Comparison of ENCODE assay signal across 12 cellular contexts in genomic region chr2:162242586-162243304, GRCh38. TPM values are rescaled to one million over a fixed set of nuclear protein-coding genes. Genes with fewer than 3 reads are reported as not detected.
DNase-seq lines count a peak whose midpoint lies in the region; ATAC-seq and TF ChIP-seq lines count a peak whose summit lies in the region.
"Had no signal": no experiment of that assay in that cellular context is flagged by ENCODE, and none has a peak within 500 bp of the region (broad histone marks: within the 10 kb centered on the region; RNA-seq: fewer than 3 reads in every experiment).

No MANE protein-coding gene starts in this region.

- DNase-seq in AG10803 (ENCODE audit: low read depth) (peak; percentile 94), NCI-H69 (lab: John Stamatoyannopoulos, UW) (peak; percentile 25), esophagus muscularis mucosa (ENCODE audit: extremely low spot score) (no peak), trophoblast cell (peak in 1 of 2 donors; percentile 79), thyroid gland (no peak), RWPE1 (ENCODE audit: low spot score) (no peak)
- DNase-seq in activated CD4-positive, CD25-positive, alpha-beta regulatory T cell (lab: John Stamatoyannopoulos, UW), result no peak
- DNase-seq: activated gamma-delta T cell; CD4-positive, alpha-beta memory T cell; posterior cingulate gyrus had no signal

- no peak for TF ChIP-seq POLR2A in esophagus muscularis mucosa (IDR thresholded peaks at IDR 0.05; ENCODE audit: low read depth)
- TF ChIP-seq POLR2A in thyroid gland (IDR thresholded peaks at IDR 0.05), result no peak

- no peak overlapping the region for H3K18ac ChIP-seq in trophoblast cell (ENCODE audit: low read length)

- H3K4me1 ChIP-seq in esophagus muscularis mucosa (peaks cover 15 to 51% (median 37%) of the 10 kb centered on the region in 4 donors), trophoblast cell (ENCODE audit: control insufficient read depth in 1 of 2, insufficient read depth in 2 of 2, low read length in 2 of 2) (peaks cover 2 to 10% of the 10 kb centered on the region in 2 experiments), thyroid gland (peaks cover 0 to 11% of the 10 kb centered on the region in 2 donors)

- CTCF ChIA-PET in RWPE1 (lab: Yijun Ruan, JAX), result interaction anchor here (0.6 to 1.8 kb wide), 3 partner anchors 10 to 59 kb away, joined by 3 to 5 read pairs (median 4); no protein-coding TSS in a partner anchor

- no peaks in the 10 kb centered on the region for H3K27me3 ChIP-seq in esophagus muscularis mucosa
- H3K27me3 ChIP-seq in trophoblast cell (ENCODE audit: insufficient read depth, low read length), result no peaks in the 10 kb centered on the region
- no peaks in the 10 kb centered on the region for H3K27me3 ChIP-seq in thyroid gland

- H3K14ac ChIP-seq in trophoblast cell (ENCODE audit: low read length), result peak overlapping the region; percentile 60

- intact Hi-C loops in esophagus muscularis mucosa (cut with DNase I), result no loop called here
- intact Hi-C loops in thyroid gland (cut with DNase I), result no loop called here

- no peak overlapping the region for H4K12ac ChIP-seq in trophoblast cell (ENCODE audit: low read depth, low read length)

- H3K4ac ChIP-seq in trophoblast cell (ENCODE audit: low read depth, low read length), result no peak overlapping the region

- peak overlapping the region; percentile 70 to 78 (median 72) for H3K27ac ChIP-seq in esophagus muscularis mucosa (replicated peaks in 1 of 4)
- H3K27ac ChIP-seq in trophoblast cell (ENCODE audit: low read depth, low read length), result peak overlapping the region; percentile 95
- H3K27ac ChIP-seq in thyroid gland, result no peak overlapping the region
- H3K27ac ChIP-seq in RWPE1, result no peak overlapping the region

- no peak overlapping the region for H3K4me2 ChIP-seq in trophoblast cell (ENCODE audit: low read length)

- H2BK5ac ChIP-seq in trophoblast cell (ENCODE audit: low read depth, low read length, poor library complexity), result peak overlapping the region; percentile 97

- peak overlapping the region; percentile 77 for H2BK12ac ChIP-seq in trophoblast cell (ENCODE audit: low read length)

- no peak overlapping the region for H3K23ac ChIP-seq in trophoblast cell (ENCODE audit: low read length)

- H2BK120ac ChIP-seq in trophoblast cell (ENCODE audit: insufficient read depth, low read length, poor library complexity), result peak overlapping the region; percentile 98

- H3K36me3 ChIP-seq in esophagus muscularis mucosa, result no peaks in the 10 kb centered on the region
- no peaks in the 10 kb centered on the region for H3K36me3 ChIP-seq in trophoblast cell (ENCODE audit: control insufficient read depth in 1 of 2, insufficient read depth in 2 of 2, low read length in 2 of 2)
- no peaks in the 10 kb centered on the region for H3K36me3 ChIP-seq in thyroid gland

- H3K9me3 ChIP-seq in esophagus muscularis mucosa, result no peaks in the 10 kb centered on the region
- no peaks in the 10 kb centered on the region for H3K9me3 ChIP-seq in trophoblast cell (ENCODE audit: insufficient read depth, low read depth, low read length)
- H3K9me3 ChIP-seq in thyroid gland, result no peaks in the 10 kb centered on the region

- no peak overlapping the region for H4K8ac ChIP-seq in trophoblast cell (ENCODE audit: low read depth, low read length)

- TF ChIP-seq CTCF in AG10803 (conservative IDR thresholded peaks at IDR 0.05; ENCODE audit: low read length) (no peak), esophagus muscularis mucosa (IDR thresholded peaks at IDR 0.05) (no peak), thyroid gland (IDR thresholded peaks at IDR 0.05) (no peak), RWPE1 (conservative IDR thresholded peaks at IDR 0.05; ENCODE audit: low read depth) (no peak)

- H3K79me1 ChIP-seq in trophoblast cell (ENCODE audit: low read length), result peaks cover 22% of the 10 kb centered on the region

- no peak for TF ChIP-seq EP300 in esophagus muscularis mucosa (IDR thresholded peaks at IDR 0.05)

- H3K79me2 ChIP-seq in trophoblast cell (ENCODE audit: control insufficient read depth, insufficient read depth, low read length, poor library complexity), result no peaks in the 10 kb centered on the region

- no peak overlapping the region for H4K91ac ChIP-seq in trophoblast cell (ENCODE audit: low read depth, low read length)

- ATAC-seq in HG03097 (IDR thresholded peaks at IDR 0.05; ENCODE audit: low FRiP score, unreplicated experiment), result no peak

- WGBS in esophagus muscularis mucosa, result 47% methylated on average over 5 of the region's 5 CpGs
- WGBS in trophoblast cell (ENCODE audit: extremely low coverage, insufficient coverage, insufficient read length), result no CpG with 5 or more reads among the region's 5 CpGs
- WGBS in thyroid gland, 2 donors, result 45% methylated on average over 5 of the region's 5 CpGs

- H2AK5ac ChIP-seq in trophoblast cell (ENCODE audit: low read length), result no peak overlapping the region

- H3K4me3 ChIP-seq in AG10803 (ENCODE audit: low read length), result peak overlapping the region; percentile 67
- H3K4me3 ChIP-seq in esophagus muscularis mucosa, result peak overlapping the region; percentile 21 to 47 (median 33)
- H3K4me3 ChIP-seq in trophoblast cell (ENCODE audit: low read depth, low read length), result no peak overlapping the region
- H3K4me3 ChIP-seq in thyroid gland (replicated peaks in 1 of 3), result no peak overlapping the region

- no peak overlapping the region for H3K9ac ChIP-seq in trophoblast cell (ENCODE audit: low read length)

- H2AFZ ChIP-seq in trophoblast cell (ENCODE audit: insufficient read depth, low read length, poor library complexity), result no peak overlapping the region

- POLR2A ChIA-PET in RWPE1 (lab: Yijun Ruan, JAX; ENCODE audit: low non-redundant PET), result no interaction called here

RNA-seq across cellular contexts. Expression of gene FAP, which starts 0.5 kb away (rescaled TPM):
- 10 to 100 TPM in 3 of 4 donors, 1 to 10 TPM in 1; 8.0 to 16.7 (median 13.1) TPM for total RNA-seq in esophagus muscularis mucosa
- polyA plus RNA-seq in trophoblast cell (2013), result 3.1 and 4.1 TPM in 2 replicates
- total RNA-seq in thyroid gland, result 10 to 100 TPM in 2 of 4 donors, 1 to 10 TPM in 2; 2.1 to 16.7 (median 8.9) TPM
- total RNA-seq: CD4-positive, alpha-beta memory T cell had no signal
- polyA plus RNA-seq: CD4-positive, alpha-beta memory T cell; IgD-negative memory B cell had no signal

Comparison
In these comparisons a context has a peak if more than half of its experiments do, and no peak if none do; other contexts are left out.
1. DNase-seq: peak in AG10803 (single experiment) and NCI-H69 (single experiment); none in esophagus muscularis mucosa (single experiment), thyroid gland (0 of 2), RWPE1 (single experiment) and activated CD4-positive, CD25-positive, alpha-beta regulatory T cell (0 of 4).
2. H3K4me3 ChIP-seq: peak in AG10803 (single experiment) and esophagus muscularis mucosa (4 of 4); none in trophoblast cell (single experiment) and thyroid gland (0 of 3).
3. H3K27ac ChIP-seq: peak in esophagus muscularis mucosa (4 of 4) and trophoblast cell (single experiment); none in thyroid gland (0 of 3) and RWPE1 (single experiment).